Comparison of ENCODE assay signal across 9 cellular contexts in genomic region chr1:169892176-169892818, GRCh38. TPM values are rescaled to one million over a fixed set of nuclear protein-coding genes. Genes with fewer than 3 reads are reported as not detected.
DNase-seq lines count a peak whose midpoint lies in the region; ATAC-seq, FAIRE-seq and TF ChIP-seq lines count a peak whose summit lies in the region.
"Had no signal": no experiment of that assay in that cellular context is flagged by ENCODE, and none has a peak within 500 bp of the region (broad histone marks: within the 10 kb centered on the region; RNA-seq: fewer than 3 reads in every experiment).

No MANE protein-coding gene starts in this region.

- no peak for TF ChIP-seq POLR2A in GM12878 (IDR thresholded peaks at IDR 0.05; ENCODE audit: low read depth, low read length)

- no peak for DNase-seq in cardiac muscle cell (ENCODE audit: low read depth in 1 of 2, low spot score in 1 of 2)
- DNase-seq in Right ventricle myocardium inferior (ENCODE audit: missing footprints), result no peak
- no peak for DNase-seq in GM12878 (ENCODE audit: low read depth, low spot score)
- no peak for DNase-seq in memory B cell (ENCODE audit: low spot score in 2 of 2)
- no peak for DNase-seq in NCI-H2196 treated with DMSO at 0.1 percent for 48 hours (lab: John Stamatoyannopoulos, UW; ENCODE audit: unreplicated experiment)
- no peak for DNase-seq in ecto neural progenitor cell (ENCODE audit: low spot score)

- peaks cover 52% of the 10 kb centered on the region for H3K79me2 ChIP-seq in GM12878 (ENCODE audit: control insufficient read depth, insufficient read depth, low read length)

- no peak for FAIRE-seq in GM12878 (lab: Jason Lieb, UNC)
- FAIRE-seq: islet of Langerhans had no signal

- TF ChIP-seq CTCF in cardiac muscle cell (IDR thresholded peaks at IDR 0.05; ENCODE audit: low read depth, low read length), result no peak
- TF ChIP-seq CTCF in GM12878 (IDR thresholded peaks at IDR 0.05 in 2 of 3, conservative IDR thresholded peaks at IDR 0.05 in 1 of 3; ENCODE audit: control insufficient read depth in 2 of 3, extremely low read depth in 1 of 3, insufficient read depth in 1 of 3, low read depth in 3 of 3, low read length in 3 of 3), result no peak

- peak overlapping the region; percentile 95 for H3K4me3 Mint-ChIP-seq in memory B cell

- CTCF ChIA-PET in GM12878 (lab: Yijun Ruan, JAX), result interaction anchor here (0.9 to 3.4 kb wide), 7 partner anchors 12 to 988 kb away, joined by 3 to 19 read pairs (median 5); partner anchors contain the start of gene KIFAP3

- SMC1A ChIA-PET in GM12878 (lab: Charles Lee; ENCODE audit: uncharacterized antibody, unreplicated experiment), result interaction anchor here (0.6 to 9.8 kb wide), 11 partner anchors 10 to 178 kb away, joined by 3 to 165 read pairs (median 13); no protein-coding TSS in a partner anchor

- no peaks in the 10 kb centered on the region for H3K9me3 ChIP-seq in cardiac muscle cell (ENCODE audit: low read depth)
- H3K9me3 ChIP-seq in GM12878 (replicated peaks; ENCODE audit: control insufficient read depth, insufficient read depth, low read length), result no peaks in the 10 kb centered on the region

- TF ChIP-seq RAD21 in GM12878 (IDR thresholded peaks at IDR 0.05; ENCODE audit: insufficient read depth, low read depth, low read length), result no peak

- peak overlapping the region; percentile 100 for H3K27ac Mint-ChIP-seq in memory B cell

- intact Hi-C loops in Right ventricle myocardium inferior (cut with DNase I), result loop anchor here (5.0 kb wide), 1 partner anchor 405 kb away; the partner anchor contains the start of gene SLC19A2
- intact Hi-C loops in GM12878 (cut with micrococcal nuclease; ENCODE audit: unreplicated experiment), result loop anchor here (5.0 to 10.0 kb wide), 4 partner anchors 35 to 640 kb away; partner anchors contain the start of genes GORAB and KIFAP3

- BruUV-seq in GM12878 (replicated peaks; lab: Mats Ljungman, UMichigan), result no TSS peak

- in situ Hi-C loops in GM12878 (cut with MboI), result no loop called here

- H3K27ac ChIP-seq in cardiac muscle cell, result peak overlapping the region; percentile 96
- peak overlapping the region; percentile 99 for H3K27ac ChIP-seq in GM12878 (ENCODE audit: control insufficient read depth, insufficient read depth)
- no peak overlapping the region for H3K27ac ChIP-seq in urinary bladder (ENCODE audit: low read depth)

- H3K27me3 ChIP-seq in cardiac muscle cell (no peaks in the 10 kb centered on the region), GM12878 (replicated peaks in 1 of 2; ENCODE audit: control insufficient read depth in 2 of 2, insufficient read depth in 2 of 2, low read length in 1 of 2) (no peaks in the 10 kb centered on the region)

- H3K4me1 Mint-ChIP-seq in memory B cell, result peaks cover 36% of the 10 kb centered on the region

- H3K9ac ChIP-seq in GM12878 (ENCODE audit: control insufficient read depth, insufficient read depth, low read length), result peak overlapping the region; percentile 91

- H2AFZ ChIP-seq in GM12878 (ENCODE audit: control insufficient read depth, low read depth, low read length), result no peak overlapping the region

- H3K4me3 ChIP-seq in cardiac muscle cell (peak overlapping the region; percentile 85), GM12878 (peak overlapping the region; percentile 93), urinary bladder (ENCODE audit: low read depth, low read length) (peak overlapping the region; percentile 98)

- TF ChIP-seq EP300 in GM12878 (IDR thresholded peaks at IDR 0.05; ENCODE audit: borderline replicate concordance in 1 of 2, control insufficient read depth in 1 of 2, low read depth in 2 of 2, low read length in 2 of 2), result no peak

- H3K36me3 ChIP-seq in cardiac muscle cell, result peaks cover 14% of the 10 kb centered on the region
- H3K36me3 ChIP-seq in GM12878 (ENCODE audit: control insufficient read depth in 2 of 2, insufficient read depth in 2 of 2, low read length in 1 of 2), result peaks cover 0 to 3% of the 10 kb centered on the region in 2 experiments; a peak in 1 of 4 replicates
- H3K36me3 ChIP-seq in urinary bladder (ENCODE audit: insufficient read depth), result no peaks in the 10 kb centered on the region

- peaks cover 3% of the 10 kb centered on the region for H3K27me3 Mint-ChIP-seq in memory B cell

- H3K4me1 ChIP-seq in cardiac muscle cell (ENCODE audit: low read depth), result peaks cover 11% of the 10 kb centered on the region
- H3K4me1 ChIP-seq in GM12878 (ENCODE audit: control insufficient read depth, insufficient read depth, low read length), result peaks cover 23% of the 10 kb centered on the region
- H3K4me1 ChIP-seq in urinary bladder (ENCODE audit: insufficient read depth), result peaks cover 3% of the 10 kb centered on the region

- H3K4me2 ChIP-seq in GM12878 (ENCODE audit: control insufficient read depth, insufficient read depth), result peak overlapping the region; percentile 75

- no peaks in the 10 kb centered on the region for H4K20me1 ChIP-seq in GM12878 (ENCODE audit: control insufficient read depth, insufficient read depth)

- POLR2A ChIA-PET in GM12878 (lab: Charles Lee), result interaction anchor here (0.9 to 8.1 kb wide), 9 partner anchors 8 to 179 kb away, joined by 3 to 131 read pairs (median 7); partner anchors contain the start of gene METTL18

- peaks cover 10% of the 10 kb centered on the region for H3K36me3 Mint-ChIP-seq in memory B cell

- WGBS in GM12878 (ENCODE audit: insufficient coverage, insufficient replicate concordance, low lambda C conversion rate, missing lambda C conversion rate), result 23% methylated on average over 7 of the region's 7 CpGs
- WGBS in urinary bladder, result 62% methylated on average over 7 of the region's 7 CpGs

- ATAC-seq in Right ventricle myocardium inferior, result no peak
- no peak for ATAC-seq in GM12878
- no peak for ATAC-seq in memory B cell (ENCODE audit: low read depth)
- no peak for ATAC-seq in HG03565 (IDR thresholded peaks at IDR 0.05; ENCODE audit: unreplicated experiment)

- H3K9me3 Mint-ChIP-seq in memory B cell, result no peaks in the 10 kb centered on the region

- RAD21 ChIA-PET in GM12878 (lab: Charles Lee; ENCODE audit: unreplicated experiment), result interaction anchor here (1.2 to 5.9 kb wide), 15 partner anchors 13 to 960 kb away, joined by 3 to 104 read pairs (median 7); partner anchors contain the start of genes KIFAP3 and METTL18

TF ChIP-seq in GM12878, 131 proteins besides CTCF, POLR2A, EP300 and RAD21:
- TF ChIP-seq IKZF1 (conservative IDR thresholded peaks at IDR 0.05), result 0 out of 2 replicates have a peak, but pooled peaks have one; percentile 6
- no peak for TF ChIP-seq SPI1 (IDR thresholded peaks at IDR 0.05; ENCODE audit: borderline replicate concordance, insufficient read depth, low read depth, low read length)
- TF ChIP-seq NR2F1 (conservative IDR thresholded peaks at IDR 0.05), result peak; percentile 74; the same call in 1 of the 2 replicates

RNA-seq across cellular contexts. Expression of gene SCYL3, which starts 1.4 kb away (rescaled TPM):
- total RNA-seq in cardiac muscle cell (4.6 and 7.5 TPM in 2 replicates), Right ventricle myocardium inferior (5.6 TPM), GM12878 (2014; rRNA removed) (9.3 and 11.4 TPM in 2 replicates), GM12878 (2014; rRNA removed; fragmentation: Illumina TruSeq; extraction: Trizol) (10.1 and 10.7 TPM in 2 replicates), GM12878 (2021) (10.4 and 10.7 TPM in 2 replicates), urinary bladder (20.1 TPM)
- polyA plus RNA-seq in cardiac muscle cell (7.7 and 9.4 TPM in 2 replicates), GM12878 (2011; rRNA removed) (14.3 and 18.4 TPM in 2 replicates), GM12878 (2014; fragmentation: Illumina TruSeq; extraction: Trizol) (10.6 and 13.8 TPM in 2 replicates), GM12878 (2014; fragmentation: Nextera tagmentation; extraction: Ambion mirVana) (1 to 10 TPM; 4.3 to 5.6 TPM), GM12878 (2014; rRNA removed) (8.6 and 11.0 TPM in 2 replicates), GM12878 (2016; fragmentation: Nextera tagmentation; extraction: Ambion mirVana) (10 to 100 TPM in 1 of 2 experiments, 1 to 10 TPM in 1; 9.0 to 11.7 TPM), urinary bladder (7.5 TPM)
- total RNA-seq in GM12878 (2013; cell fraction: nucleolus; rRNA removed), result 34.4 and 36.2 TPM in 2 replicates
- 3.5 TPM for polyA plus RNA-seq in GM12878 (2011; ENCODE audit: low read depth)
- polyA plus RNA-seq in GM12878 (2011; cell fraction: cytosol; rRNA removed), result 7.5 and 8.5 TPM in 2 replicates
- polyA plus RNA-seq in GM12878 (2011; cell fraction: nucleus; rRNA removed), result 15.2 and 18.9 TPM in 2 replicates
- 5.0 and 9.4 TPM in 2 replicates for polyA plus RNA-seq in GM12878 (2012)
- polyA minus RNA-seq in GM12878 (2011; rRNA and poly(A)+ RNA removed), result 17.0 and 18.2 TPM in 2 replicates
- polyA minus RNA-seq in GM12878 (2011; cell fraction: cytosol; rRNA and poly(A)+ RNA removed), result 2.4 TPM in 2 replicates
- 16.9 and 19.0 TPM in 2 replicates for polyA minus RNA-seq in GM12878 (2011; cell fraction: nucleus; rRNA and poly(A)+ RNA removed)
